In genomic region chr17:21034350-21035235, GRCh38 we compare ENCODE assay signal across 7 cellular contexts. TPM values are rescaled to one million over a fixed set of nuclear protein-coding genes. Genes with fewer than 3 reads are reported as not detected.
A peak's percentile ranks its signal among the peaks of the same experiment; 100 is the strongest.
DNase-seq lines count a peak whose midpoint lies in the region; ATAC-seq and TF ChIP-seq lines count a peak whose summit lies in the region.

No MANE protein-coding gene starts in this region.

- peak overlapping the region; percentile 89 for H3K27ac Mint-ChIP-seq in WTC11

- no peaks in the 10 kb centered on the region for H3K9me3 ChIP-seq in stomach

- peaks cover 75% of the 10 kb centered on the region for H3K4me1 Mint-ChIP-seq in WTC11

- H3K36me3 ChIP-seq in stomach: peaks cover 0 to 14% (median 5%) of the 10 kb centered on the region in 4 donors

- CTCF ChIA-PET in WTC11 (lab: Charles Lee): interaction anchor here (0.6 to 1.0 kb wide), 4 partner anchors 42 to 205 kb away, joined by 3 to 6 read pairs (median 3); no protein-coding TSS in a partner anchor

- ATAC-seq in GM19035 (IDR thresholded peaks at IDR 0.05; ENCODE audit: unreplicated experiment): peak; percentile 62
- peak; percentile 53 for ATAC-seq in HG03039 (IDR thresholded peaks at IDR 0.05; ENCODE audit: unreplicated experiment)
- ATAC-seq in WTC11: peak; percentile 30
- ATAC-seq in left cardiac atrium: peak; percentile 30 to 52

- TF ChIP-seq POLR2A in stomach (IDR thresholded peaks at IDR 0.05): no peak

- TF ChIP-seq CTCF in WTC11 (IDR thresholded peaks at IDR 0.05) (no peak), stomach (IDR thresholded peaks at IDR 0.05) (no peak)

- H3K4me3 Mint-ChIP-seq in WTC11: peak overlapping the region; percentile 43

- intact Hi-C loops in left cardiac atrium (cut with DNase I) (no loop called here), stomach (cut with DNase I; ENCODE audit: low total_unique reads) (no loop called here)

- H3K4me1 ChIP-seq in stomach: peaks cover 82 to 98% (median 91%) of the 10 kb centered on the region in 4 donors

- H3K27me3 Mint-ChIP-seq in WTC11 (ENCODE audit: low read depth): no peaks in the 10 kb centered on the region

- DNase-seq in WTC11 (ENCODE audit: low spot score): no peak
- no peak for DNase-seq in left cardiac atrium
- DNase-seq in stomach: no peak
- no peak for DNase-seq in SHP77 (lab: John Stamatoyannopoulos, UW)
- DNase-seq in kidney glomerular epithelial cell (lab: John Stamatoyannopoulos, UW): no peak

- TF ChIP-seq EP300 in stomach (IDR thresholded peaks at IDR 0.05): no peak

- H3K4me3 ChIP-seq in stomach: peak overlapping the region in 2 of 4 donors; percentile 3 to 29

- no peaks in the 10 kb centered on the region for H3K27me3 ChIP-seq in stomach

- H3K27ac ChIP-seq in stomach: peak overlapping the region; percentile 2 to 74 (median 57)

- POLR2A ChIA-PET in WTC11 (lab: Charles Lee): interaction anchor here (1.1 kb wide), 1 partner anchor 9 kb away, joined by 3 read pairs; no protein-coding TSS in a partner anchor

- peaks cover 22% of the 10 kb centered on the region for H3K36me3 Mint-ChIP-seq in WTC11

- no peaks in the 10 kb centered on the region for H3K9me3 Mint-ChIP-seq in WTC11

- 36 to 52% (median 42%) methylated on average over 13 of the region's 13 CpGs for WGBS in stomach, 5 donors

TF ChIP-seq in WTC11, 78 proteins besides CTCF, POLR2A, EP300 and RAD21:
- TF ChIP-seq ZNF121 (CRISPR knock-in tag; IDR thresholded peaks at IDR 0.05) (no peak), USF2 (CRISPR knock-in tag; IDR thresholded peaks at IDR 0.05) (peak; percentile 30; the same call in 1 of the 2 replicates)

RNA-seq across cellular contexts. Expression of gene USP22, which starts 8.2 kb away (rescaled TPM):
- total RNA-seq in WTC11 (2021) (278 to 289 TPM (median 281 TPM) in 3 replicates), left cardiac atrium (100 to 1,000 TPM; 145 to 152 TPM), stomach (100 to 1,000 TPM; 161 to 394 (median 184) TPM)
- polyA plus RNA-seq in stomach: 10 to 100 TPM; 28.1 to 38.0 (median 33.5) TPM
